ENCODE assay signal across 8 cellular contexts in genomic region chr1:47333578-47333921, GRCh38. TPM values are rescaled to one million over a fixed set of nuclear protein-coding genes. Genes with fewer than 3 reads are reported as not detected.
A peak's percentile ranks its signal among the peaks of the same experiment; 100 is the strongest.
DNase-seq lines count a peak whose midpoint lies in the region; ATAC-seq and TF ChIP-seq lines count a peak whose summit lies in the region.

CMPK1 (plus strand) TSS chr1:47333790; CDS start chr1:47333946, 156 bp downstream.

- TF ChIP-seq POLR2A in esophagus muscularis mucosa (IDR thresholded peaks at IDR 0.05; ENCODE audit: low read depth) = no peak

- 0% methylated on average over 5 of the region's 40 CpGs for WGBS in esophagus muscularis mucosa

- H2AFZ ChIP-seq in PC-9 = peak within 1 kb of the TSS; percentile 91

- peaks cover 20% of the 10 kb centered on the region for H3K36me3 Mint-ChIP-seq in activated T-cell treated with anti-CD3 and anti-CD28 coated beads, Interleukin-2, amount 50 U/mL, for 24 hours (ENCODE audit: low read depth)

- no peaks in the 10 kb centered on the region for H3K9me3 ChIP-seq in PC-9 (ENCODE audit: insufficient read depth, low read depth)
- H3K9me3 ChIP-seq in esophagus muscularis mucosa = no peaks in the 10 kb centered on the region

- no TSS peak for BruUV-seq in PC-9 (replicated peaks; lab: Mats Ljungman, UMichigan)

- TF ChIP-seq CTCF in PC-9 (conservative IDR thresholded peaks at IDR 0.05) (no peak), esophagus muscularis mucosa (IDR thresholded peaks at IDR 0.05) (peak in 1 of 3 experiments; percentile 12)

- H3K4me2 ChIP-seq in PC-9 = peak within 1 kb of the TSS; percentile 98

- H4K20me1 ChIP-seq in PC-9 (ENCODE audit: insufficient read depth) = no peaks in the 10 kb centered on the region

- peak within 1 kb of the TSS; percentile 96 for H3K4me3 ChIP-seq in PC-9
- peak within 1 kb of the TSS; percentile 92 to 98 (median 96) for H3K4me3 ChIP-seq in esophagus muscularis mucosa

- ATAC-seq in GM21717 (IDR thresholded peaks at IDR 0.05; ENCODE audit: unreplicated experiment) = peak; percentile 80

- H3K27ac Mint-ChIP-seq in activated T-cell treated with anti-CD3 and anti-CD28 coated beads, Interleukin-2, amount 50 U/mL, for 24 hours = peak within 1 kb of the TSS; percentile 97

- H3K9me3 Mint-ChIP-seq in activated T-cell treated with anti-CD3 and anti-CD28 coated beads, Interleukin-2, amount 50 U/mL, for 24 hours = no peaks in the 10 kb centered on the region

- no peaks in the 10 kb centered on the region for H3K9me2 ChIP-seq in PC-9 (ENCODE audit: insufficient read depth)

- H3K36me3 ChIP-seq in PC-9 (ENCODE audit: low read depth) (no peaks in the 10 kb centered on the region), esophagus muscularis mucosa (no peaks in the 10 kb centered on the region)

- peaks cover 40% of the 10 kb centered on the region for H3K79me2 ChIP-seq in PC-9 (ENCODE audit: low read depth)

- DNase-seq in DMS53 treated with DMSO at 0.1 percent for 48 hours (lab: John Stamatoyannopoulos, UW; ENCODE audit: unreplicated experiment) (peak; percentile 94), PC-9 (peak; percentile 75 to 87), esophagus muscularis mucosa (ENCODE audit: extremely low spot score) (peak; percentile 93), myocyte (ENCODE audit: low read depth) (peak; percentile 89)
- DNase-seq in activated T-cell treated with anti-CD3 and anti-CD28 coated beads, Interleukin-2, amount 50 U/mL, for 24 hours = peak; percentile 84
- peak; percentile 61 to 65 for DNase-seq in stimulated activated CD8-positive, alpha-beta memory T cell treated with anti-CD3 and anti-CD28 coated beads, Interleukin-7, amount 100 ng/mL, for 48 hours (ENCODE audit: extremely low read depth in 1 of 2, low read depth in 1 of 2)

- no peak; the same call in 1 of the 2 replicates for TF ChIP-seq RAD21 in Ishikawa (IDR thresholded peaks at IDR 0.05; ENCODE audit: low read depth)

- intact Hi-C loops in PC-9 (cut with micrococcal nuclease; ENCODE audit: unreplicated experiment) (loop anchor here (1.0 to 10.0 kb wide), 2 partner anchors 19 to 719 kb away; partner anchors contain the start of genes MOB3C and STIL), esophagus muscularis mucosa (cut with DNase I) (loop anchor here (2.0 kb wide), 1 partner anchor 17 kb away; no protein-coding TSS in a partner anchor)

- H3K4me3 Mint-ChIP-seq in activated T-cell treated with anti-CD3 and anti-CD28 coated beads, Interleukin-2, amount 50 U/mL, for 24 hours = no peak within 1 kb of the TSS

- H3K27ac ChIP-seq in PC-9 (peak within 1 kb of the TSS; percentile 93), esophagus muscularis mucosa (replicated peaks in 1 of 4) (peak within 1 kb of the TSS; percentile 99)

- H3K27me3 ChIP-seq in PC-9 (ENCODE audit: insufficient read depth, low read depth) = no peaks in the 10 kb centered on the region
- H3K27me3 ChIP-seq in esophagus muscularis mucosa = no peaks in the 10 kb centered on the region

- peaks cover 34% of the 10 kb centered on the region for H3F3A ChIP-seq in PC-9 (ENCODE audit: insufficient read depth, low read depth)

- no peak for TF ChIP-seq EP300 in Ishikawa (IDR thresholded peaks at IDR 0.05; ENCODE audit: borderline replicate concordance)
- TF ChIP-seq EP300 in esophagus muscularis mucosa (IDR thresholded peaks at IDR 0.05) = no peak

- peaks cover 24% of the 10 kb centered on the region for H3K4me1 Mint-ChIP-seq in activated T-cell treated with anti-CD3 and anti-CD28 coated beads, Interleukin-2, amount 50 U/mL, for 24 hours (ENCODE audit: low read depth)

- CTCF ChIA-PET in PC-9 (lab: Charles Lee) = interaction anchor here (0.5 to 1.9 kb wide), 6 partner anchors 20 to 392 kb away, joined by 3 to 10 read pairs (median 4); partner anchors contain the start of genes FOXD2 and STIL

- no peaks in the 10 kb centered on the region for H3K27me3 Mint-ChIP-seq in activated T-cell treated with anti-CD3 and anti-CD28 coated beads, Interleukin-2, amount 50 U/mL, for 24 hours

- POLR2A ChIA-PET in PC-9 (lab: Charles Lee; ENCODE audit: unreplicated experiment) = interaction anchor here (0.5 to 2.0 kb wide), 3 partner anchors 20 to 816 kb away, joined by 3 to 38 read pairs (median 8); partner anchors contain the start of genes FOXD2 and STIL

- H3K4me1 ChIP-seq in PC-9 (replicated peaks; ENCODE audit: insufficient read depth) = peaks cover 30% of the 10 kb centered on the region
- peaks cover 24 to 51% (median 49%) of the 10 kb centered on the region in 4 donors for H3K4me1 ChIP-seq in esophagus muscularis mucosa

TF ChIP-seq in Ishikawa, 13 proteins besides CTCF, POLR2A, EP300 and RAD21:
- TF ChIP-seq TAF1 (IDR thresholded peaks at IDR 0.05; ENCODE audit: low read depth) = peak; percentile 64; the same call in 1 of the 2 replicates
- TF ChIP-seq TCF12 (IDR thresholded peaks at IDR 0.05; ENCODE audit: low read depth) = no peak
- no peak for TF ChIP-seq ZBTB7A (IDR thresholded peaks at IDR 0.05; ENCODE audit: low read depth)
- TF ChIP-seq TEAD4 (IDR thresholded peaks at IDR 0.05) = 0 out of 2 replicates have a peak, but pooled peaks have one; percentile 15
- TF ChIP-seq FOXM1 (IDR thresholded peaks at IDR 0.05; ENCODE audit: borderline replicate concordance, low read depth) = no peak
- TF ChIP-seq, protein P1, sequence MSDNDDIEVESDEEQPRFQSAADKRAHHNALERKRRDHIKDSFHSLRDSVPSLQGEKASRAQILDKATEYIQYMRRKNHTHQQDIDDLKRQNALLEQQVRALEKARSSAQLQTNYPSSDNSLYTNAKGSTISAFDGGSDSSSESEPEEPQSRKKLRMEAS (IDR thresholded peaks at IDR 0.05) = peak; percentile 60; the same call in 1 of the 2 replicates
- no peak for TF ChIP-seq EGR1 (IDR thresholded peaks at IDR 0.05)
- TF ChIP-seq YY1 (IDR thresholded peaks at IDR 0.05; ENCODE audit: low read depth) = peak; percentile 10; the same call in 1 of the 2 replicates
- TF ChIP-seq CEBPB (IDR thresholded peaks at IDR 0.05) = no peak
- TF ChIP-seq NFIC (IDR thresholded peaks at IDR 0.05) = 0 out of 2 replicates have a peak, but pooled peaks have one; percentile 12
- TF ChIP-seq, protein P2, sequence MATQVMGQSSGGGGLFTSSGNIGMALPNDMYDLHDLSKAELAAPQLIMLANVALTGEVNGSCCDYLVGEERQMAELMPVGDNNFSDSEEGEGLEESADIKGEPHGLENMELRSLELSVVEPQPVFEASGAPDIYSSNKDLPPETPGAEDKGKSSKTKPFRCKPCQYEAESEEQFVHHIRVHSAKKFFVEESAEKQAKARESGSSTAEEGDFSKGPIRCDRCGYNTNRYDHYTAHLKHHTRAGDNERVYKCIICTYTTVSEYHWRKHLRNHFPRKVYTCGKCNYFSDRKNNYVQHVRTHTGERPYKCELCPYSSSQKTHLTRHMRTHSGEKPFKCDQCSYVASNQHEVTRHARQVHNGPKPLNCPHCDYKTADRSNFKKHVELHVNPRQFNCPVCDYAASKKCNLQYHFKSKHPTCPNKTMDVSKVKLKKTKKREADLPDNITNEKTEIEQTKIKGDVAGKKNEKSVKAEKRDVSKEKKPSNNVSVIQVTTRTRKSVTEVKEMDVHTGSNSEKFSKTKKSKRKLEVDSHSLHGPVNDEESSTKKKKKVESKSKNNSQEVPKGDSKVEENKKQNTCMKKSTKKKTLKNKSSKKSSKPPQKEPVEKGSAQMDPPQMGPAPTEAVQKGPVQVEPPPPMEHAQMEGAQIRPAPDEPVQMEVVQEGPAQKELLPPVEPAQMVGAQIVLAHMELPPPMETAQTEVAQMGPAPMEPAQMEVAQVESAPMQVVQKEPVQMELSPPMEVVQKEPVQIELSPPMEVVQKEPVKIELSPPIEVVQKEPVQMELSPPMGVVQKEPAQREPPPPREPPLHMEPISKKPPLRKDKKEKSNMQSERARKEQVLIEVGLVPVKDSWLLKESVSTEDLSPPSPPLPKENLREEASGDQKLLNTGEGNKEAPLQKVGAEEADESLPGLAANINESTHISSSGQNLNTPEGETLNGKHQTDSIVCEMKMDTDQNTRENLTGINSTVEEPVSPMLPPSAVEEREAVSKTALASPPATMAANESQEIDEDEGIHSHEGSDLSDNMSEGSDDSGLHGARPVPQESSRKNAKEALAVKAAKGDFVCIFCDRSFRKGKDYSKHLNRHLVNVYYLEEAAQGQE (IDR thresholded peaks at IDR 0.05; ENCODE audit: low read depth) = no peak
- TF ChIP-seq, protein P3, sequence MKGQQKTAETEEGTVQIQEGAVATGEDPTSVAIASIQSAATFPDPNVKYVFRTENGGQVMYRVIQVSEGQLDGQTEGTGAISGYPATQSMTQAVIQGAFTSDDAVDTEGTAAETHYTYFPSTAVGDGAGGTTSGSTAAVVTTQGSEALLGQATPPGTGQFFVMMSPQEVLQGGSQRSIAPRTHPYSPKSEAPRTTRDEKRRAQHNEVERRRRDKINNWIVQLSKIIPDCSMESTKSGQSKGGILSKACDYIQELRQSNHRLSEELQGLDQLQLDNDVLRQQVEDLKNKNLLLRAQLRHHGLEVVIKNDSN (IDR thresholded peaks at IDR 0.05) = no peak
- 0 out of 2 replicates have a peak, but pooled peaks have one; percentile 14 for TF ChIP-seq CREB1 (IDR thresholded peaks at IDR 0.05; ENCODE audit: low read depth)

RNA-seq across cellular contexts. Expression of gene CMPK1, which starts in this region (rescaled TPM):
- total RNA-seq in PC-9 (2021) = 119 and 122 TPM in 2 replicates
- 100 to 1,000 TPM in 3 of 4 donors, 10 to 100 TPM in 1; 94.6 to 167 (median 121) TPM for total RNA-seq in esophagus muscularis mucosa
- 100 and 127 TPM in 2 replicates for total RNA-seq in myocyte
- polyA plus RNA-seq in myocyte (2012) = 52.6 TPM

Comparison
In these comparisons a context has a peak if more than half of its experiments do, and no peak if none do; other contexts are left out.
1. Peak in every context shown above with its lines: DNase-seq, ATAC-seq, H3K4me3 ChIP-seq and H3K27ac ChIP-seq.